Comparison of ENCODE assay signal across 1 cellular context in the genomic region with DNA sequence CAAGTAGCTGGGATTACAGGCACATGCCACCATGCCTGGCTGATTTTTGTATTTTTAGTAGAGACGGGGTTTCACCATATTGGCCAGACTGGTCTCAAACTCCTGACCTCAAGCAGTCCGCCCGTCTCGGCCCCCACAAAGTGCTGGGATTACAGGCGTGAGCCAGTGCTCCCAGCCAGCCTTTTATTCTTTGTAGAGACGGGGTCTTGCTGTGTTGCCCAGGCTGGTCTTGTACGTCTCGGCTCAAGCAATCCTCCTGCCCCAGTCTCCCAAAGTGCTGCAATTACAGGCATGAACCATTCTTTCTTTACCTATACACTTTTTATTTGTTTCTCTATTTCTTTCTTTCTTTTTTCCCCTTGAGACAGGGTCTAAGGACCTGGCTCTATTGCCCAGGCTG. TPM values are rescaled to one million over a fixed set of nuclear protein-coding genes. Genes with fewer than 3 reads are reported as not detected.
"Had no signal": no experiment of that assay in that cellular context is flagged by ENCODE, and none has a peak within 500 bp of the region (broad histone marks: within the 10 kb centered on the region; RNA-seq: fewer than 3 reads in every experiment).

No MANE protein-coding gene starts in this region.

RNA-seq across cellular contexts. Expression of gene ALDH7A1, which starts 22.6 kb away (rescaled TPM):
- total RNA-seq: OCI-LY7 had no signal
